Comparison of ENCODE assay signal across 15 cellular contexts in genomic region chr2:168089200-168089599, GRCh38.
DNase-seq lines count a peak whose midpoint lies in the region; ATAC-seq, FAIRE-seq and TF ChIP-seq lines count a peak whose summit lies in the region.
"Had no signal": no experiment of that assay in that cellular context is flagged by ENCODE, and none has a peak within 500 bp of the region (broad histone marks: within the 10 kb centered on the region; RNA-seq: fewer than 3 reads in every experiment).

No MANE protein-coding gene starts in this region.

- POLR2A ChIA-PET in HepG2 (lab: Yijun Ruan, JAX), result no interaction called here

- H3K27me3 ChIP-seq in dorsolateral prefrontal cortex, result no peaks in the 10 kb centered on the region
- H3K27me3 ChIP-seq in HepG2 (ENCODE audit: control insufficient read depth in 1 of 2, insufficient read depth in 2 of 2, low read length in 2 of 2), result no peaks in the 10 kb centered on the region
- H3K27me3 ChIP-seq: right atrium auricular region had no signal

- in situ Hi-C loops in HepG2 (cut with HindIII; ENCODE audit: extremely low pct_ligation_motif_present, low pct_unique_long_range_greater_than_20kb), result no loop called here

- H4K20me1 ChIP-seq in HepG2 (ENCODE audit: insufficient read depth, low read length), result no peaks in the 10 kb centered on the region

- no peak overlapping the region for H2AFZ ChIP-seq in HepG2 (ENCODE audit: low read length)

- FAIRE-seq in GM12891 (lab: Jason Lieb, UNC) (no peak), islet of Langerhans (lab: Jason Lieb, UNC) (peak; percentile 51), HepG2 (lab: Jason Lieb, UNC) (no peak)
- FAIRE-seq: frontal cortex, H54, RCC 7860 had no signal

- no peak for TF ChIP-seq RAD21 in HepG2 (CRISPR knock-in tag; IDR thresholded peaks at IDR 0.05)

- TF ChIP-seq EP300 in HepG2 (IDR thresholded peaks at IDR 0.05; ENCODE audit: low read depth in 2 of 2, low read length in 2 of 2), result no peak
- no peak for TF ChIP-seq EP300 in HepG2 (CRISPR knock-in tag; IDR thresholded peaks at IDR 0.05; ENCODE audit: borderline replicate concordance)

- 88% methylated on average over 1 of the region's 1 CpG for WGBS in HepG2 (ENCODE audit: low lambda C conversion rate)

- intact Hi-C loops in dorsolateral prefrontal cortex (cut with DNase I) (loop anchor here in 1 of 2 donors (10.0 kb wide), 1 partner anchor 114 kb away; no protein-coding TSS in a partner anchor), HepG2 (cut with micrococcal nuclease; ENCODE audit: unreplicated experiment) (no loop called here)

- H3K27ac ChIP-seq in dorsolateral prefrontal cortex (peak overlapping the region in 6 of 59 donors; percentile 3 to 39 (median 22)), HepG2 (ENCODE audit: extremely low read length, insufficient read depth, low read length) (no peak overlapping the region)
- H3K27ac ChIP-seq: right atrium auricular region had no signal

- peaks cover 2 to 18% of the 10 kb centered on the region in 2 experiments; a peak in 4 of 5 replicates for H3K36me3 ChIP-seq in HepG2 (replicated peaks in 1 of 2; ENCODE audit: control insufficient read depth in 1 of 2, insufficient read depth in 2 of 2, low read length in 2 of 2)
- H3K36me3 ChIP-seq: right atrium auricular region had no signal

- CTCF ChIA-PET in HepG2 (lab: Yijun Ruan, JAX; ENCODE audit: low intra/inter-chr PET ratio, low total read pairs), result no interaction called here

- peak; percentile 59 for ATAC-seq in GM19395 (IDR thresholded peaks at IDR 0.05; ENCODE audit: unreplicated experiment)
- ATAC-seq in HG03520 (IDR thresholded peaks at IDR 0.05; ENCODE audit: unreplicated experiment), result peak; percentile 34
- ATAC-seq in HepG2, result no peak

- H3K4me2 ChIP-seq in HepG2 (ENCODE audit: low read depth, low read length), result no peak overlapping the region

- no peak overlapping the region for H3K9ac ChIP-seq in HepG2 (ENCODE audit: insufficient read depth, low read depth, low read length)

- H3K4me1 ChIP-seq in HepG2 (ENCODE audit: insufficient read depth, low read length), result no peaks in the 10 kb centered on the region
- H3K4me1 ChIP-seq: right atrium auricular region had no signal

- no peaks in the 10 kb centered on the region for H3K9me3 ChIP-seq in HepG2 (ENCODE audit: low read length)
- H3K9me3 ChIP-seq: right atrium auricular region had no signal

- TF ChIP-seq POLR2A in GM12891 (IDR thresholded peaks at IDR 0.05; ENCODE audit: low read depth, low read length) (no peak), HepG2 (IDR thresholded peaks at IDR 0.05; ENCODE audit: insufficient read depth in 1 of 2, low read depth in 2 of 2, low read length in 2 of 2) (no peak)

- TF ChIP-seq CTCF in dorsolateral prefrontal cortex (IDR thresholded peaks at IDR 0.05 in 54 of 56, conservative IDR thresholded peaks at IDR 0.05 in 2 of 56; ENCODE audit: low read depth in 1 of 56, partially characterized antibody in 56 of 56), result no peak
- TF ChIP-seq CTCF in HepG2 (CRISPR knock-in tag; IDR thresholded peaks at IDR 0.05), result no peak

- DNase-seq in GM12891 (ENCODE audit: insufficient read length, low spot score), result no peak
- no peak for DNase-seq in dorsolateral prefrontal cortex
- no peak for DNase-seq in NCI-H1436 (lab: John Stamatoyannopoulos, UW)
- no peak for DNase-seq in HepG2 (ENCODE audit: low spot score)
- DNase-seq: activated CD8-positive, alpha-beta memory T cell treated with anti-CD3 and anti-CD28 coated beads, Interleukin-2, amount 50 U/mL, for 48 hours; aorta; Karpas-422; NCI-H2171 treated with DMSO at 0.1 percent for 48 hours had no signal

- no TSS peak for BruUV-seq in HepG2 (replicated peaks; lab: Mats Ljungman, UMichigan)

- H3K4me3 ChIP-seq in dorsolateral prefrontal cortex, result no peak overlapping the region
- no peak overlapping the region for H3K4me3 ChIP-seq in HepG2 (replicated peaks in 1 of 3; ENCODE audit: insufficient read depth in 1 of 3, low read depth in 2 of 3, low read length in 3 of 3)
- H3K4me3 ChIP-seq: right atrium auricular region had no signal

- no peaks in the 10 kb centered on the region for H3K79me2 ChIP-seq in HepG2 (ENCODE audit: insufficient read depth, low read length)

TF ChIP-seq in GM12891, 5 proteins besides CTCF, POLR2A, EP300 and RAD21:
- TF ChIP-seq SPI1 (IDR thresholded peaks at IDR 0.05; ENCODE audit: low read depth, low read length) (0 out of 2 replicates have a peak, but pooled peaks have one; percentile 29), PAX5 (IDR thresholded peaks at IDR 0.05; ENCODE audit: insufficient read depth, low read length, severe bottlenecking) (no peak), TAF1 (IDR thresholded peaks at IDR 0.05; ENCODE audit: low read depth, low read length) (no peak), POLR2AphosphoS5 (IDR thresholded peaks at IDR 0.05; ENCODE audit: low read depth, low read length) (no peak), POU2F2 (IDR thresholded peaks at IDR 0.05; ENCODE audit: low read depth, low read length) (no peak)

TF ChIP-seq in HepG2, 621 proteins besides CTCF, POLR2A, EP300 and RAD21:
- no peak for TF ChIP-seq SRF (IDR thresholded peaks at IDR 0.05; ENCODE audit: low read depth, low read length)
- TF ChIP-seq JDP2 (CRISPR knock-in tag; IDR thresholded peaks at IDR 0.05; ENCODE audit: borderline replicate concordance), result no peak
- TF ChIP-seq ESRRA (CRISPR knock-in tag; IDR thresholded peaks at IDR 0.05; ENCODE audit: low read depth), result no peak
- TF ChIP-seq ELK4 (CRISPR knock-in tag; IDR thresholded peaks at IDR 0.05; ENCODE audit: borderline replicate concordance), result no peak
- no peak for TF ChIP-seq ZNF550 (CRISPR knock-in tag; IDR thresholded peaks at IDR 0.05; ENCODE audit: borderline replicate concordance)
- TF ChIP-seq BORCS8-MEF2B (CRISPR knock-in tag; IDR thresholded peaks at IDR 0.05), result no peak
- TF ChIP-seq ZNF687 (CRISPR knock-in tag; IDR thresholded peaks at IDR 0.05), result no peak
- no peak for TF ChIP-seq MIER2 (CRISPR knock-in tag; IDR thresholded peaks at IDR 0.05)
- no peak for TF ChIP-seq WIZ (CRISPR knock-in tag; IDR thresholded peaks at IDR 0.05)
